ENCODE assay signal across 10 cellular contexts in the genomic region with DNA sequence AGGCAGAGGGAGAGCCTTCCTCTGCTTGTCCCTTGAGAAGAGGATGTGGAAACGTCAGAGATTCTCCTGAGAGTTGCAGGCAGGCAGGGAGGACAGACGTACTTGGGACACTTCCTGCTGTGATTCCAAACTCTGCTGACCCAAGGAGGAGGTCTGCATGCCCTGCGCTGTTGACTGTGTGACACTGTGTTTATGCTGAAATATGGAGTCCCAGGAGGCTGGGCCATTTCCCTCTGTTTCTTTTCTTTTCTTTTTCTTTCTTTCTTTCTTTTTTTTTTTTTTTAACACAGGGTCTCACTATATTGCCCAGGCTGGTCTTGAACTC.
A peak's percentile ranks its signal among the peaks of the same experiment; 100 is the strongest.
DNase-seq lines count a peak whose midpoint lies in the region; ATAC-seq, FAIRE-seq and TF ChIP-seq lines count a peak whose summit lies in the region.
"Had no signal": no experiment of that assay in that cellular context is flagged by ENCODE, and none has a peak within 500 bp of the region (broad histone marks: within the 10 kb centered on the region; RNA-seq: fewer than 3 reads in every experiment).

No MANE protein-coding gene starts in this region.

- no peak overlapping the region for H2AFZ ChIP-seq in HepG2 (ENCODE audit: low read length)

- H3K4me3 ChIP-seq in right lobe of liver (no peak overlapping the region), HepG2 (replicated peaks in 1 of 3; ENCODE audit: insufficient read depth in 1 of 3, low read depth in 2 of 3, low read length in 3 of 3) (no peak overlapping the region), spleen (no peak overlapping the region)

- no peak for TF ChIP-seq RAD21 in HepG2 (CRISPR knock-in tag; IDR thresholded peaks at IDR 0.05)

- in situ Hi-C loops in HepG2 (cut with HindIII; ENCODE audit: extremely low pct_ligation_motif_present, low pct_unique_long_range_greater_than_20kb): no loop called here

- ATAC-seq in right lobe of liver: no peak
- ATAC-seq in HepG2: no peak

- POLR2A ChIA-PET in HepG2 (lab: Yijun Ruan, JAX): no interaction called here

- CTCF ChIA-PET in HepG2 (lab: Yijun Ruan, JAX; ENCODE audit: low intra/inter-chr PET ratio, low total read pairs): no interaction called here

- intact Hi-C loops in right lobe of liver (cut with DNase I): no loop called here
- intact Hi-C loops in HepG2 (cut with micrococcal nuclease; ENCODE audit: unreplicated experiment): no loop called here
- intact Hi-C loops in spleen (cut with DNase I; ENCODE audit: low total_unique reads): no loop called here

- peak; percentile 19 for DNase-seq in activated effector memory CD4-positive, alpha-beta T cell treated with anti-CD3 and anti-CD28 coated beads, Interleukin-2, amount 50 U/mL, for 16 hours
- no peak for DNase-seq in activated effector memory CD4-positive, alpha-beta T cell treated with Interleukin-2 at 50 U/mL for 16 hours
- DNase-seq in right lobe of liver (peak in 2 of 3 donors; percentile 1 to 14), HepG2 (ENCODE audit: low spot score) (no peak), spleen (peak; percentile 17), NCI-H446 (lab: John Stamatoyannopoulos, UW) (no peak), SIG-M5 (lab: John Stamatoyannopoulos, UW) (no peak)
- DNase-seq: CD4-positive, CD25-positive, alpha-beta regulatory T cell; DMS 273 treated with DMSO at 0.1 percent for 48 hours had no signal

- no peak for TF ChIP-seq POLR2A in right lobe of liver (IDR thresholded peaks at IDR 0.05)
- no peak for TF ChIP-seq POLR2A in HepG2 (IDR thresholded peaks at IDR 0.05; ENCODE audit: insufficient read depth in 1 of 2, low read depth in 2 of 2, low read length in 2 of 2)
- TF ChIP-seq POLR2A in spleen (IDR thresholded peaks at IDR 0.05): no peak

- no TSS peak for BruUV-seq in HepG2 (replicated peaks; lab: Mats Ljungman, UMichigan)

- TF ChIP-seq CTCF in right lobe of liver (IDR thresholded peaks at IDR 0.05): no peak
- TF ChIP-seq CTCF in HepG2 (CRISPR knock-in tag; IDR thresholded peaks at IDR 0.05): no peak
- TF ChIP-seq CTCF in spleen (IDR thresholded peaks at IDR 0.05 in 8 of 11, conservative IDR thresholded peaks at IDR 0.05 in 3 of 11): no peak

- H3K36me3 ChIP-seq in right lobe of liver (no peaks in the 10 kb centered on the region), HepG2 (replicated peaks in 1 of 2; ENCODE audit: control insufficient read depth in 1 of 2, insufficient read depth in 2 of 2, low read length in 2 of 2) (no peaks in the 10 kb centered on the region), spleen (no peaks in the 10 kb centered on the region)

- TF ChIP-seq EP300 in HepG2 (IDR thresholded peaks at IDR 0.05; ENCODE audit: low read depth in 2 of 2, low read length in 2 of 2) (no peak), HepG2 (CRISPR knock-in tag; IDR thresholded peaks at IDR 0.05; ENCODE audit: borderline replicate concordance) (no peak)

- H3K27me3 ChIP-seq in right lobe of liver (peaks cover 0 to 18% of the 10 kb centered on the region in 2 donors), HepG2 (ENCODE audit: control insufficient read depth in 1 of 2, insufficient read depth in 2 of 2, low read length in 2 of 2) (peaks cover 12 to 68% of the 10 kb centered on the region in 2 experiments), spleen (replicated peaks in 1 of 7) (peaks cover 0 to 100% (median 33%) of the 10 kb centered on the region in 7 donors)

- H3K27ac ChIP-seq in right lobe of liver (no peak overlapping the region), HepG2 (ENCODE audit: extremely low read length, insufficient read depth, low read length) (no peak overlapping the region), spleen (no peak overlapping the region)
- H3K27ac ChIP-seq: 22Rv1 had no signal

- H3K4me2 ChIP-seq in HepG2 (ENCODE audit: low read depth, low read length): no peak overlapping the region

- peaks cover 11% of the 10 kb centered on the region; the same call in 1 of the 2 replicates for H4K20me1 ChIP-seq in HepG2 (ENCODE audit: insufficient read depth, low read length)

- no peak overlapping the region for H3K9ac ChIP-seq in HepG2 (ENCODE audit: insufficient read depth, low read depth, low read length)

- no peaks in the 10 kb centered on the region for H3K79me2 ChIP-seq in HepG2 (ENCODE audit: insufficient read depth, low read length)

- 0% methylated on average over 1 of the region's 3 CpGs for WGBS in right lobe of liver (ENCODE audit: insufficient coverage, low coverage, low lambda C conversion rate, missing lambda C conversion rate)
- 22% methylated on average over 3 of the region's 3 CpGs for WGBS in HepG2 (ENCODE audit: low lambda C conversion rate)
- whole genome bisulfite sequencing in spleen, 5 donors: 31 to 35% (median 33%) methylated on average over 3 of the region's 3 CpGs

- FAIRE-seq in HepG2 (lab: Jason Lieb, UNC): no peak

- no peaks in the 10 kb centered on the region for H3K4me1 ChIP-seq in right lobe of liver
- peaks cover 2% of the 10 kb centered on the region for H3K4me1 ChIP-seq in HepG2 (ENCODE audit: insufficient read depth, low read length)
- H3K4me1 ChIP-seq in spleen: peaks cover 0 to 11% (median 0%) of the 10 kb centered on the region in 6 donors

- H3K9me3 ChIP-seq in right lobe of liver (no peaks in the 10 kb centered on the region), HepG2 (ENCODE audit: low read length) (no peaks in the 10 kb centered on the region), spleen (peaks cover 0 to 5% (median under 1%) of the 10 kb centered on the region in 8 donors)

TF ChIP-seq in HepG2, 621 proteins besides CTCF, POLR2A, EP300 and RAD21 (continues in another document):
- TF ChIP-seq, protein P1, sequence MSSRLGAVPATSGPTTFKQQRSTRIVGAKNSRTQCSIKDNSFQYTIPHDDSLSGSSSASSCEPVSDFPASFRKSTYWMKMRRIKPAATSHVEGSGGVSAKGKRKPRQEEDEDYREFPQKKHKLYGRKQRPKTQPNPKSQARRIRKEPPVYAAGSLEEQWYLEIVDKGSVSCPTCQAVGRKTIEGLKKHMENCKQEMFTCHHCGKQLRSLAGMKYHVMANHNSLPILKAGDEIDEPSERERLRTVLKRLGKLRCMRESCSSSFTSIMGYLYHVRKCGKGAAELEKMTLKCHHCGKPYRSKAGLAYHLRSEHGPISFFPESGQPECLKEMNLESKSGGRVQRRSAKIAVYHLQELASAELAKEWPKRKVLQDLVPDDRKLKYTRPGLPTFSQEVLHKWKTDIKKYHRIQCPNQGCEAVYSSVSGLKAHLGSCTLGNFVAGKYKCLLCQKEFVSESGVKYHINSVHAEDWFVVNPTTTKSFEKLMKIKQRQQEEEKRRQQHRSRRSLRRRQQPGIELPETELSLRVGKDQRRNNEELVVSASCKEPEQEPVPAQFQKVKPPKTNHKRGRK (CRISPR knock-in tag; IDR thresholded peaks at IDR 0.05): no peak
- TF ChIP-seq ZNF720 (CRISPR knock-in tag; IDR thresholded peaks at IDR 0.05): no peak
- no peak for TF ChIP-seq HOXD1 (CRISPR knock-in tag; IDR thresholded peaks at IDR 0.05)
- no peak for TF ChIP-seq NKX3-1 (CRISPR knock-in tag; IDR thresholded peaks at IDR 0.05)
- no peak for TF ChIP-seq KAT7 (CRISPR knock-in tag; IDR thresholded peaks at IDR 0.05; ENCODE audit: borderline replicate concordance)
- no peak for TF ChIP-seq MTF1 (CRISPR knock-in tag; IDR thresholded peaks at IDR 0.05)
- no peak for TF ChIP-seq SMC3 (IDR thresholded peaks at IDR 0.05; ENCODE audit: low read length)
- TF ChIP-seq ZNF253 (CRISPR knock-in tag; IDR thresholded peaks at IDR 0.05; ENCODE audit: borderline replicate concordance): no peak
- TF ChIP-seq ZNF879 (CRISPR knock-in tag; IDR thresholded peaks at IDR 0.05): no peak
- TF ChIP-seq, protein P2, sequence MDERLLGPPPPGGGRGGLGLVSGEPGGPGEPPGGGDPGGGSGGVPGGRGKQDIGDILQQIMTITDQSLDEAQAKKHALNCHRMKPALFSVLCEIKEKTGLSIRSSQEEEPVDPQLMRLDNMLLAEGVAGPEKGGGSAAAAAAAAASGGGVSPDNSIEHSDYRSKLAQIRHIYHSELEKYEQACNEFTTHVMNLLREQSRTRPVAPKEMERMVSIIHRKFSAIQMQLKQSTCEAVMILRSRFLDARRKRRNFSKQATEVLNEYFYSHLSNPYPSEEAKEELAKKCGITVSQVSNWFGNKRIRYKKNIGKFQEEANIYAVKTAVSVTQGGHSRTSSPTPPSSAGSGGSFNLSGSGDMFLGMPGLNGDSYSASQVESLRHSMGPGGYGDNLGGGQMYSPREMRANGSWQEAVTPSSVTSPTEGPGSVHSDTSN (CRISPR knock-in tag; IDR thresholded peaks at IDR 0.05): no peak
- TF ChIP-seq ISL2 (CRISPR knock-in tag; IDR thresholded peaks at IDR 0.05): no peak
- no peak for TF ChIP-seq ZNF589 (CRISPR knock-in tag; conservative IDR thresholded peaks at IDR 0.05)
- no peak for TF ChIP-seq ZNF121 (CRISPR knock-in tag; IDR thresholded peaks at IDR 0.05)
- TF ChIP-seq, protein P3, sequence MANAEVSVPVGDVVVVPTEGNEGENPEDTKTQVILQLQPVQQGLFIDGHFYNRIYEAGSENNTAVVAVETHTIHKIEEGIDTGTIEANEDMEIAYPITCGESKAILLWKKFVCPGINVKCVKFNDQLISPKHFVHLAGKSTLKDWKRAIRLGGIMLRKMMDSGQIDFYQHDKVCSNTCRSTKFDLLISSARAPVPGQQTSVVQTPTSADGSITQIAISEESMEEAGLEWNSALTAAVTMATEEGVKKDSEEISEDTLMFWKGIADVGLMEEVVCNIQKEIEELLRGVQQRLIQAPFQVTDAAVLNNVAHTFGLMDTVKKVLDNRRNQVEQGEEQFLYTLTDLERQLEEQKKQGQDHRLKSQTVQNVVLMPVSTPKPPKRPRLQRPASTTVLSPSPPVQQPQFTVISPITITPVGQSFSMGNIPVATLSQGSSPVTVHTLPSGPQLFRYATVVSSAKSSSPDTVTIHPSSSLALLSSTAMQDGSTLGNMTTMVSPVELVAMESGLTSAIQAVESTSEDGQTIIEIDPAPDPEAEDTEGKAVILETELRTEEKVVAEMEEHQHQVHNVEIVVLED (CRISPR knock-in tag; IDR thresholded peaks at IDR 0.05; ENCODE audit: borderline replicate concordance): no peak
- TF ChIP-seq NR2F2 (IDR thresholded peaks at IDR 0.05; ENCODE audit: borderline replicate concordance, low read depth): no peak

Comparison
In these comparisons a context has a peak if more than half of its experiments do, and no peak if none do; other contexts are left out.
1. DNase-seq: peak in activated effector memory CD4-positive, alpha-beta T cell treated with anti-CD3 and anti-CD28 coated beads, Interleukin-2, amount 50 U/mL, for 16 hours (single experiment), right lobe of liver (2 of 3) and spleen (single experiment); none in activated effector memory CD4-positive, alpha-beta T cell treated with Interleukin-2 at 50 U/mL for 16 hours (single experiment), HepG2 (single experiment), NCI-H446 (0 of 2) and SIG-M5 (single experiment).